Comparison of ENCODE assay signal across 16 cellular contexts in genomic region chr20:48839518-48839917, GRCh38.
"Had no signal": no experiment of that assay in that cellular context is flagged by ENCODE, and none has a peak within 500 bp of the region (broad histone marks: within the 10 kb centered on the region; RNA-seq: fewer than 3 reads in every experiment).

No MANE protein-coding gene starts in this region.

- H3K36me3 ChIP-seq: heart left ventricle, left lung, sigmoid colon, suprapubic skin, upper lobe of left lung had no signal

- ATAC-seq: activated CD8-positive, alpha-beta T cell treated with anti-CD3 and anti-CD28 coated beads, Interleukin-2, amount 10 ng/mL, durations not matched to agents 7 days and 5 days; activated naive CD8-positive, alpha-beta T cell treated with anti-CD3 and anti-CD28 coated beads, Interleukin-2, amount 50 U/mL, for 24 hours; heart left ventricle; stimulated activated naive CD8-positive, alpha-beta T cell treated with anti-CD3 and anti-CD28 coated beads, Interleukin-15, Interleukin-2, amounts not matched to agents 100 U/mL and 50 U/mL, for 24 hours had no signal

- H3K27ac ChIP-seq: left lung, sigmoid colon, suprapubic skin, upper lobe of left lung had no signal

- DNase-seq: activated CD4-positive, alpha-beta T cell treated with anti-CD3 and anti-CD28 coated beads for 4 hours; activated CD8-positive, alpha-beta memory T cell treated with anti-CD3 and anti-CD28 coated beads, Interleukin-2, amount 50 U/mL, for 48 hours; activated CD8-positive, alpha-beta T cell treated with anti-CD3 and anti-CD28 coated beads, Interleukin-2, amount 10 ng/mL, durations not matched to agents 7 days and 5 days; activated naive CD8-positive, alpha-beta T cell treated with anti-CD3 and anti-CD28 coated beads, Interleukin-2, amount 50 U/mL, for 24 hours; foreskin melanocyte; heart left ventricle; islet precursor cell; left lung; nephron progenitor cell; sigmoid colon; stimulated activated CD4-positive, alpha-beta T cell treated with anti-CD3 and anti-CD28 coated beads, Interleukin-12 subunit alpha, Interleukin-12 subunit beta, amount 100 ng/mL, for 4 hours; stimulated activated naive CD8-positive, alpha-beta T cell treated with anti-CD3 and anti-CD28 coated beads, Interleukin-15, Interleukin-2, amounts not matched to agents 100 U/mL and 50 U/mL, for 24 hours; T1000; upper lobe of left lung had no signal

- FAIRE-seq: astrocyte had no signal

- H3K27ac Mint-ChIP-seq: activated CD8-positive, alpha-beta T cell treated with anti-CD3 and anti-CD28 coated beads, Interleukin-2, amount 10 ng/mL, durations not matched to agents 7 days and 5 days; activated naive CD8-positive, alpha-beta T cell treated with anti-CD3 and anti-CD28 coated beads, Interleukin-2, amount 50 U/mL, for 24 hours; nephron progenitor cell had no signal

- H3K4me1 ChIP-seq: left lung, suprapubic skin, upper lobe of left lung had no signal

- H3K4me3 Mint-ChIP-seq: activated CD8-positive, alpha-beta T cell treated with anti-CD3 and anti-CD28 coated beads, Interleukin-2, amount 10 ng/mL, durations not matched to agents 7 days and 5 days; activated naive CD8-positive, alpha-beta T cell treated with anti-CD3 and anti-CD28 coated beads, Interleukin-2, amount 50 U/mL, for 24 hours; nephron progenitor cell had no signal

- H3K27me3 Mint-ChIP-seq: activated naive CD8-positive, alpha-beta T cell treated with anti-CD3 and anti-CD28 coated beads, Interleukin-2, amount 50 U/mL, for 24 hours had no signal

- H3K4me3 ChIP-seq: heart left ventricle, left lung, sigmoid colon, suprapubic skin, upper lobe of left lung had no signal

- H3K9me3 Mint-ChIP-seq: nephron progenitor cell had no signal

- H3K27me3 ChIP-seq: heart left ventricle, suprapubic skin, upper lobe of left lung had no signal

- H3K9me3 ChIP-seq: heart left ventricle, left lung, sigmoid colon, suprapubic skin, upper lobe of left lung had no signal
